ENCODE assay signal across 17 cellular contexts in the genomic region with DNA sequence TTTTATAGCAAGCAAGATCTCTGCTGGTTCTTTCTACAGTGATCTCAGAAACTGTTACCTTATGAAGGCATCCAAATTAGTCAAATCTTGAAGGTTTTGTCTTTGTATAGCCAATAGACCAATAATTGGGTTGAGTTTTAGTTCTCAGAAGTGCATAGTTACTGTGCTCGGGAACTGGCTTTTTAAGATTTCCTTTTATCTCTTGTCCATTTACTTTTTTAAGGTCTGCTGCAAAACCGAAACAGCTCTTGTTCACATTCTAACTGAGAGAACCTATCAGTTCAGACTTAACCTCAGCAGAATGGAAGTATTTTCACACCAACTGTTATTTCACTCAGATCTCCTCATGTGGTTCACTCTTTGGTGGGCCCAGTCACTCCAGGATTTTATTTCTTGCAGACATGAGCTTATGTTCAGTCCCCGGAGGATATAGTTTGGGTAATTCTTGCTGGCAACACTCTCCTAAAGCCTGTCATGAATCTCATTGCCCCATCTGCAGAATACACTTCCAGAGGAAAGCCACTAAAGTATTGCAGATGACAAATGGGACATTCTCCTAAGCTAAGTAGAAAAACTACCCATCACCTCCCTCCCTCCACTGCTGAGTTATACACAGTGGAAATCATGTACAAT. TPM values are rescaled to one million over a fixed set of nuclear protein-coding genes. Genes with fewer than 3 reads are reported as not detected.
A peak's percentile ranks its signal among the peaks of the same experiment; 100 is the strongest.
DNase-seq lines count a peak whose midpoint lies in the region; ATAC-seq, FAIRE-seq and TF ChIP-seq lines count a peak whose summit lies in the region.
"Had no signal": no experiment of that assay in that cellular context is flagged by ENCODE, and none has a peak within 500 bp of the region (broad histone marks: within the 10 kb centered on the region; RNA-seq: fewer than 3 reads in every experiment).

No MANE protein-coding gene starts in this region.

- no peaks in the 10 kb centered on the region for H3K9me3 Mint-ChIP-seq in activated CD4-positive, alpha-beta T cell treated with anti-CD3 and anti-CD28 coated beads, Interleukin-2, amount 10 ng/mL, durations not matched to agents 7 days and 5 days
- no peaks in the 10 kb centered on the region for H3K9me3 Mint-ChIP-seq in activated CD4-positive, alpha-beta memory T cell treated with anti-CD3 and anti-CD28 coated beads for 36 hours

- ATAC-seq in GM18520 (IDR thresholded peaks at IDR 0.05; ENCODE audit: unreplicated experiment), result peak; percentile 54
- peak; percentile 81 for ATAC-seq in GM21515 (IDR thresholded peaks at IDR 0.05; ENCODE audit: unreplicated experiment)
- ATAC-seq in HG03060 (IDR thresholded peaks at IDR 0.05; ENCODE audit: low read depth, unreplicated experiment), result peak; percentile 38
- ATAC-seq: gastrocnemius medialis had no signal

- no peaks in the 10 kb centered on the region for H3K36me3 ChIP-seq in H1 (ENCODE audit: control insufficient read depth in 2 of 4, insufficient read depth in 4 of 4, low read length in 3 of 4)
- no peaks in the 10 kb centered on the region for H3K36me3 ChIP-seq in testis (ENCODE audit: low read depth, missing control alignments)
- H3K36me3 ChIP-seq: gastrocnemius medialis had no signal

- no peak overlapping the region for H2BK20ac ChIP-seq in H1 (ENCODE audit: low read length)

- no peaks in the 10 kb centered on the region for H3K4me1 Mint-ChIP-seq in activated CD4-positive, alpha-beta T cell treated with anti-CD3 and anti-CD28 coated beads, Interleukin-2, amount 10 ng/mL, durations not matched to agents 7 days and 5 days
- H3K4me1 Mint-ChIP-seq in activated CD4-positive, alpha-beta memory T cell treated with anti-CD3 and anti-CD28 coated beads for 36 hours (ENCODE audit: low read depth), result no peaks in the 10 kb centered on the region

- no peaks in the 10 kb centered on the region for H3K4me1 ChIP-seq in H1 (replicated peaks in 1 of 4; ENCODE audit: control insufficient read depth in 3 of 4, insufficient read depth in 4 of 4, low read length in 3 of 4)
- no peaks in the 10 kb centered on the region for H3K4me1 ChIP-seq in testis
- H3K4me1 ChIP-seq: gastrocnemius medialis had no signal

- no peak for TF ChIP-seq POLR2A in H1 (IDR thresholded peaks at IDR 0.05; ENCODE audit: control extremely low read depth in 1 of 2, low read depth in 2 of 2, low read length in 2 of 2)
- no peak for TF ChIP-seq POLR2A in testis (IDR thresholded peaks at IDR 0.05)

- H4K5ac ChIP-seq in H1 (ENCODE audit: insufficient read length, low read depth, low read length), result no peak overlapping the region

- intact Hi-C loops in testis (cut with DNase I; ENCODE audit: low total_unique reads), result no loop called here
- intact Hi-C loops in activated CD4-positive, alpha-beta memory T cell treated with anti-CD3 and anti-CD28 coated beads for 36 hours (cut with micrococcal nuclease), result no loop called here

- no peak overlapping the region for H3K56ac ChIP-seq in H1 (replicated peaks; ENCODE audit: insufficient read length, low read depth, low read length)

- no peak overlapping the region for H2AK5ac ChIP-seq in H1 (ENCODE audit: low read depth, low read length)

- peak; percentile 13 for FAIRE-seq in H1 (lab: Jason Lieb, UNC)
- FAIRE-seq: G401.6, keratinocyte, TTC549 had no signal

- no peaks in the 10 kb centered on the region for H3K9me3 ChIP-seq in H1 (ENCODE audit: insufficient read depth in 2 of 2, low read depth in 1 of 2, low read length in 1 of 2)
- no peaks in the 10 kb centered on the region for H3K9me3 ChIP-seq in testis
- H3K9me3 ChIP-seq: gastrocnemius medialis had no signal

- H3K27me3 ChIP-seq in H1 (replicated peaks in 1 of 4; ENCODE audit: control insufficient read depth in 3 of 4, extremely low read depth in 1 of 4, insufficient read depth in 3 of 4, low read length in 3 of 4) (no peaks in the 10 kb centered on the region), testis (no peaks in the 10 kb centered on the region)
- H3K27me3 ChIP-seq: gastrocnemius medialis had no signal

- H3K14ac ChIP-seq in H1 (ENCODE audit: insufficient read length), result no peak overlapping the region

- POLR2A ChIA-PET in H1 (lab: Charles Lee; ENCODE audit: partially characterized antibody), result no interaction called here
- POLR2A ChIA-PET in activated CD4-positive, alpha-beta T cell treated with anti-CD3 and anti-CD28 coated beads, Interleukin-2, amount 10 ng/mL, durations not matched to agents 7 days and 5 days (lab: Charles Lee), result no interaction called here
- POLR2A ChIA-PET in activated CD4-positive, alpha-beta memory T cell treated with anti-CD3 and anti-CD28 coated beads for 36 hours (lab: Charles Lee), result no interaction called here

- WGBS in H1 (ENCODE audit: extremely low coverage in 1 of 2, insufficient coverage in 1 of 2, insufficient read length in 1 of 2, insufficient replicate concordance in 2 of 2, low coverage in 1 of 2, low lambda C conversion rate in 2 of 2, missing lambda C conversion rate in 1 of 2), 2 experiments, result 88% methylated on average over 3 of the region's 3 CpGs; no CpG with 5 or more reads in 1 of the 2 experiments
- WGBS in testis, 2 donors, result 66 to 83% methylated on average over 3 of the region's 3 CpGs

- no peaks in the 10 kb centered on the region for H3K36me3 Mint-ChIP-seq in activated CD4-positive, alpha-beta T cell treated with anti-CD3 and anti-CD28 coated beads, Interleukin-2, amount 10 ng/mL, durations not matched to agents 7 days and 5 days (ENCODE audit: low read depth)
- H3K36me3 Mint-ChIP-seq in activated CD4-positive, alpha-beta memory T cell treated with anti-CD3 and anti-CD28 coated beads for 36 hours, result no peaks in the 10 kb centered on the region

- H3K27ac Mint-ChIP-seq in activated CD4-positive, alpha-beta T cell treated with anti-CD3 and anti-CD28 coated beads, Interleukin-2, amount 10 ng/mL, durations not matched to agents 7 days and 5 days, result no peak overlapping the region
- H3K27ac Mint-ChIP-seq in activated CD4-positive, alpha-beta memory T cell treated with anti-CD3 and anti-CD28 coated beads for 36 hours, result no peak overlapping the region

- H3K23ac ChIP-seq in H1 (ENCODE audit: insufficient read length), result no peak overlapping the region

- H4K8ac ChIP-seq in H1 (ENCODE audit: extremely low read depth, insufficient read depth, low read length), result no peak overlapping the region

- H3K27ac ChIP-seq in H1 (ENCODE audit: low read depth, low read length) (no peak overlapping the region), testis (no peak overlapping the region)
- H3K27ac ChIP-seq: C4-2B, gastrocnemius medialis had no signal

- H3K23me2 ChIP-seq in H1 (ENCODE audit: low read depth, low read length), result no peaks in the 10 kb centered on the region

- no peak for DNase-seq in H1 (ENCODE audit: low read depth in 1 of 2, low spot score in 2 of 2)
- DNase-seq in testis, result no peak
- DNase-seq in activated CD4-positive, alpha-beta T cell treated with anti-CD3 and anti-CD28 coated beads, Interleukin-2, amount 10 ng/mL, durations not matched to agents 7 days and 5 days, result no peak
- no peak for DNase-seq in AG08396 (ENCODE audit: low spot score)
- no peak for DNase-seq in activated CD4-positive, alpha-beta memory T cell treated with anti-CD3 and anti-CD28 coated beads for 36 hours
- DNase-seq: activated CD8-positive, alpha-beta memory T cell treated with anti-CD3 and anti-CD28 coated beads, Interleukin-2, amount 50 U/mL, for 4 hours; gastrocnemius medialis; NCI-H1417; NCI-H69; Right ventricle myocardium superior had no signal

- H3K4ac ChIP-seq in H1 (replicated peaks; ENCODE audit: insufficient read length, low read depth, low read length), result no peak overlapping the region

- H2AFZ ChIP-seq in H1 (ENCODE audit: low read length), result no peak overlapping the region

- H3K79me1 ChIP-seq in H1 (ENCODE audit: low read depth, low read length), result no peaks in the 10 kb centered on the region

- no peaks in the 10 kb centered on the region for H4K20me1 ChIP-seq in H1 (replicated peaks in 1 of 2; ENCODE audit: control insufficient read depth in 1 of 2, insufficient read depth in 2 of 2, low read length in 2 of 2)

- no peak overlapping the region for H3K4me2 ChIP-seq in H1 (ENCODE audit: insufficient read depth in 1 of 2, low read depth in 2 of 2, low read length in 2 of 2)

- no peak overlapping the region for H4K91ac ChIP-seq in H1 (replicated peaks; ENCODE audit: insufficient read length, low read length)

- H2BK5ac ChIP-seq in H1 (ENCODE audit: low read depth, low read length), result no peak overlapping the region

- no peak for TF ChIP-seq RAD21 in H1 (IDR thresholded peaks at IDR 0.05 in 1 of 2, conservative IDR thresholded peaks at IDR 0.05 in 1 of 2; ENCODE audit: low read depth in 2 of 2, low read length in 2 of 2)

- no peaks in the 10 kb centered on the region for H3K27me3 Mint-ChIP-seq in activated CD4-positive, alpha-beta T cell treated with anti-CD3 and anti-CD28 coated beads, Interleukin-2, amount 10 ng/mL, durations not matched to agents 7 days and 5 days
- no peaks in the 10 kb centered on the region for H3K27me3 Mint-ChIP-seq in activated CD4-positive, alpha-beta memory T cell treated with anti-CD3 and anti-CD28 coated beads for 36 hours

- H3K4me3 Mint-ChIP-seq in activated CD4-positive, alpha-beta T cell treated with anti-CD3 and anti-CD28 coated beads, Interleukin-2, amount 10 ng/mL, durations not matched to agents 7 days and 5 days, result no peak overlapping the region
- no peak overlapping the region for H3K4me3 Mint-ChIP-seq in activated CD4-positive, alpha-beta memory T cell treated with anti-CD3 and anti-CD28 coated beads for 36 hours

- H3K79me2 ChIP-seq in H1 (ENCODE audit: control insufficient read depth in 1 of 2, insufficient read depth in 2 of 2, low read length in 2 of 2), result no peaks in the 10 kb centered on the region

- H2BK120ac ChIP-seq in H1 (replicated peaks; ENCODE audit: low read depth, low read length), result no peak overlapping the region

- H2BK15ac ChIP-seq in H1 (ENCODE audit: low read length), result no peak overlapping the region

- H3K4me3 ChIP-seq in H1 (ENCODE audit: extremely low read depth in 1 of 4, insufficient read depth in 2 of 4, low read depth in 3 of 4, low read length in 4 of 4) (no peak overlapping the region), testis (no peak overlapping the region)
- H3K4me3 ChIP-seq: gastrocnemius medialis had no signal

- TF ChIP-seq EP300 in H1 (IDR thresholded peaks at IDR 0.05; ENCODE audit: borderline replicate concordance in 1 of 2, low read depth in 2 of 2, low read length in 2 of 2), result no peak

- no peak for TF ChIP-seq CTCF in H1 (IDR thresholded peaks at IDR 0.05; ENCODE audit: control extremely low read depth in 1 of 3, insufficient read depth in 1 of 3, low read depth in 1 of 3, low read length in 3 of 3)
- TF ChIP-seq CTCF in testis (IDR thresholded peaks at IDR 0.05), result no peak

- no peak overlapping the region for H3K18ac ChIP-seq in H1 (ENCODE audit: extremely low read depth, low read length)

- no peak overlapping the region for H2BK12ac ChIP-seq in H1 (ENCODE audit: low read depth, low read length)

- CTCF ChIA-PET in H1 (lab: Charles Lee; ENCODE audit: partially characterized antibody), result interaction anchor here (0.9 kb wide), 1 partner anchor 107 kb away, joined by 3 read pairs; no protein-coding TSS in a partner anchor
- CTCF ChIA-PET in activated CD4-positive, alpha-beta T cell treated with anti-CD3 and anti-CD28 coated beads, Interleukin-2, amount 10 ng/mL, durations not matched to agents 7 days and 5 days (lab: Charles Lee), result no interaction called here
- CTCF ChIA-PET in activated CD4-positive, alpha-beta memory T cell treated with anti-CD3 and anti-CD28 coated beads for 36 hours (lab: Charles Lee), result no interaction called here

- no peak overlapping the region for H3K9ac ChIP-seq in H1 (replicated peaks in 1 of 4; ENCODE audit: extremely low read depth in 1 of 4, low read depth in 3 of 4, low read length in 3 of 4)

RNA-seq across cellular contexts. Expression of gene TPBG, which starts 55.6 kb away (rescaled TPM):
- total RNA-seq in H1 (2021; fragmentation: NEBNext Ultra II Directional; extraction: Animal tissue kit (Norgen Biotek cat#: 25700)), result 28.4 and 29.5 TPM in 2 replicates
- 33.6 and 44.1 TPM in 2 replicates for polyA plus RNA-seq in H1 (2011; rRNA removed)
- polyA plus RNA-seq in H1 (2011; cell fraction: cytosol; rRNA removed), result 31.6 TPM
- 72.3 TPM for polyA plus RNA-seq in H1 (2011; cell fraction: nucleus; rRNA removed)
- 20.7 to 25.7 TPM (median 23.0 TPM) in 4 replicates for polyA plus RNA-seq in H1 (2012, experiment 1 of 2)
- 16.8 TPM for polyA plus RNA-seq in H1 (2012, experiment 2 of 2)
- polyA plus RNA-seq in H1 (2013, experiment 1 of 2), result 47.0 TPM
- polyA plus RNA-seq in H1 (2013, experiment 2 of 2), result 43.4 TPM
- 15.7 and 15.9 TPM in 2 replicates for polyA minus RNA-seq in H1 (2011; rRNA and poly(A)+ RNA removed)
- 20.0 TPM for polyA minus RNA-seq in H1 (2011; cell fraction: cytosol; rRNA and poly(A)+ RNA removed)
- polyA minus RNA-seq in H1 (2011; cell fraction: nucleus; rRNA and poly(A)+ RNA removed), result 51.8 TPM
- total RNA-seq in testis, result 10 to 100 TPM in 1 of 2 donors, 1 to 10 TPM in 1; 9.9 to 15.1 TPM
- 10.4 TPM for polyA plus RNA-seq in testis (ENCODE audit: insufficient read depth, low read depth, low replicate concordance)
- total RNA-seq in activated CD4-positive, alpha-beta T cell treated with anti-CD3 and anti-CD28 coated beads, Interleukin-2, amount 10 ng/mL, durations not matched to agents 7 days and 5 days, result under 1 TPM; 0.35 to 0.50 TPM
- under 1 TPM; 0.34 to 0.55 TPM for total RNA-seq in activated CD4-positive, alpha-beta memory T cell treated with anti-CD3 and anti-CD28 coated beads for 36 hours

Comparison
In these comparisons a context has a peak if more than half of its experiments do, and no peak if none do; other contexts are left out.
1. RNA of gene TPBG, which starts 55.6 kb away (total RNA-seq): 28.4 to 29.5 TPM in H1 and 9.9 to 15.1 TPM in testis; 0.34 to 0.55 TPM in activated CD4-positive, alpha-beta memory T cell treated with anti-CD3 and anti-CD28 coated beads for 36 hours and 0.35 to 0.50 TPM in activated CD4-positive, alpha-beta T cell treated with anti-CD3 and anti-CD28 coated beads, Interleukin-2, amount 10 ng/mL, durations not matched to agents 7 days and 5 days; every median in the first group is over 4 times any median in the second.
2. Peak in every context shown above with its lines, with median percentiles within 50 percentile points of each other: ATAC-seq.